In the genomic region with DNA sequence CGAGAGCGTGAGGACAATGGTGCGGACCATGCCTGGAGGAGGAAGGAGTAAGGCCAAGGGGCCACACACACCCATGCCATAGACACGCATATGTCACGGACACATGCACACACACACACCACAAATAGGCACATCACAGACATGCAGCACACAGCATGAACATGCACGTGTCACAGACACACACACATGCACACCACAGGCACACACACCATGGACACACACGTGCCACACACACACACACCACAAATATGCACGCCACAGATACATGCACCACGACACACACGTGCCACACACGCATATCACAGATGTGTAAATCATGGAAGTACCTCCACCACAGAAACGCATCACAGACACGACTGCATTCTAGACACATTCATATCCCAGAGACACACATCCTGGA, we compare ENCODE assay signal across 2 cellular contexts.
A peak's percentile ranks its signal among the peaks of the same experiment; 100 is the strongest.
TF ChIP-seq lines count a peak whose summit lies in the region.

No MANE protein-coding gene starts in this region.

TF ChIP-seq in HEK293, 187 proteins besides CTCF, POLR2A, EP300 and RAD21:
- TF ChIP-seq ZFP37 (tag by site-specific recombination; IDR thresholded peaks at IDR 0.05), result no peak
- 0 out of 2 replicates have a peak, but pooled peaks have one; percentile 46 for TF ChIP-seq ZNF311 (tag by site-specific recombination; IDR thresholded peaks at IDR 0.05; ENCODE audit: borderline replicate concordance)

TF ChIP-seq in K562, 482 proteins besides CTCF, POLR2A, EP300 and RAD21:
- TF ChIP-seq BCOR (IDR thresholded peaks at IDR 0.05) (no peak), ZC3H4 (CRISPR knock-in tag; IDR thresholded peaks at IDR 0.05; ENCODE audit: borderline replicate concordance) (0 out of 2 replicates have a peak, but pooled peaks have one; percentile 34), ZNF764 (CRISPR knock-in tag; IDR thresholded peaks at IDR 0.05; ENCODE audit: low read depth) (no peak), LCOR (CRISPR knock-in tag; IDR thresholded peaks at IDR 0.05) (no peak), MAX (CRISPR knock-in tag; IDR thresholded peaks at IDR 0.05) (peak; percentile 52; the same call in 1 of the 2 replicates)
